In the genomic region with DNA sequence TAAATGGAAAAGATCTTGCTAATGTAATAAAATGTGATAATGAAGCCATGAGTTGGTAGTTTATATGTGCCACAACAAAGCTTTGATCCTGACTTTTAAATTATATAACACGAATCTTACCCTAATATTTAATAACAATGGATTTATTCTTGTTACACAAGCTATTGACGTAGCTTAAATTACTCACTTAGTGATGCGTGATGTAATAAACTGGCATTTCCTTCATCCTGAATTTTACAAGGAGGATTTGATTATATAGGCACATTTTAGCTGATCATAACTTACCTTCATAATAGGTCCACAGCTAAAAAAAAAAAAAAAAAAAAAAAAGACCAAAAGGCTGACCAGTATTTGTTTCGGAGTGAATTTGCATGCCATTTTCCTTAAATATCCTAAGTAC, we compare ENCODE assay signal across 17 cellular contexts.
DNase-seq lines count a peak whose midpoint lies in the region; ATAC-seq and TF ChIP-seq lines count a peak whose summit lies in the region.
"Had no signal": no experiment of that assay in that cellular context is flagged by ENCODE, and none has a peak within 500 bp of the region (broad histone marks: within the 10 kb centered on the region; RNA-seq: fewer than 3 reads in every experiment).

No MANE protein-coding gene starts in this region.

- H3K4me3 ChIP-seq in mammary epithelial cell (replicated peaks in 1 of 3; ENCODE audit: insufficient read depth in 1 of 3, low read depth in 2 of 3, low read length in 3 of 3) (no peak overlapping the region), breast epithelium (no peak overlapping the region), esophagus squamous epithelium (no peak overlapping the region), skin epidermis (no peak overlapping the region)
- H3K4me3 ChIP-seq: MG63 had no signal

- no peaks in the 10 kb centered on the region for H3K36me3 ChIP-seq in mammary epithelial cell (ENCODE audit: insufficient read depth, low read length)
- H3K36me3 ChIP-seq in breast epithelium, result no peaks in the 10 kb centered on the region
- no peaks in the 10 kb centered on the region for H3K36me3 ChIP-seq in esophagus squamous epithelium
- H3K36me3 ChIP-seq: MG63 had no signal

- H3K9ac ChIP-seq in mammary epithelial cell (ENCODE audit: insufficient read depth, low read length), result no peak overlapping the region

- intact Hi-C loops in mammary epithelial cell (cut with micrococcal nuclease) (no loop called here), breast epithelium (cut with DNase I; ENCODE audit: low total_unique reads) (no loop called here), esophagus squamous epithelium (cut with DNase I) (no loop called here)

- CTCF ChIA-PET in mammary epithelial cell (lab: Charles Lee; ENCODE audit: low non-redundant PET), result interaction anchor here (0.6 kb wide), 1 partner anchor 142 kb away, joined by 3 read pairs; no protein-coding TSS in a partner anchor

- no peak overlapping the region for H2AFZ ChIP-seq in mammary epithelial cell (ENCODE audit: low read depth, low read length)

- H3K4me2 ChIP-seq in mammary epithelial cell (ENCODE audit: insufficient read depth, low read depth, low read length), result peak overlapping the region; percentile 23

- H3K4me1 ChIP-seq in mammary epithelial cell (ENCODE audit: insufficient read depth, low read length) (peaks cover 5% of the 10 kb centered on the region), breast epithelium (no peaks in the 10 kb centered on the region), esophagus squamous epithelium (peaks cover 4 to 19% (median 5%) of the 10 kb centered on the region in 3 donors)

- DNase-seq in mammary epithelial cell (peak; percentile 50), breast epithelium (ENCODE audit: low spot score in 2 of 2) (no peak), esophagus squamous epithelium (lab: John Stamatoyannopoulos, UW) (no peak), islet precursor cell (no peak)
- DNase-seq: 8988T, H7, Kasumi-1, MG63, NCI-H1417 treated with DMSO at 0.1 percent for 48 hours, NCI-H187, NCI-H2107, NCI-H226, SIG-M5 had no signal

- H3K27me3 ChIP-seq in mammary epithelial cell (ENCODE audit: insufficient read depth, low read length), result no peaks in the 10 kb centered on the region
- no peaks in the 10 kb centered on the region for H3K27me3 ChIP-seq in breast epithelium
- H3K27me3 ChIP-seq in esophagus squamous epithelium, result no peaks in the 10 kb centered on the region
- H3K27me3 ChIP-seq: MG63 had no signal

- BruUV-seq in mammary epithelial cell (replicated peaks; lab: Mats Ljungman, UMichigan), result no TSS peak

- TF ChIP-seq CTCF in mammary epithelial cell (conservative IDR thresholded peaks at IDR 0.05 in 1 of 2, IDR thresholded peaks at IDR 0.05 in 1 of 2; ENCODE audit: extremely low read depth in 1 of 2, insufficient read depth in 1 of 2, low read depth in 1 of 2, low read length in 2 of 2) (no peak), breast epithelium (IDR thresholded peaks at IDR 0.05) (no peak), esophagus squamous epithelium (IDR thresholded peaks at IDR 0.05) (no peak)

- H3K27ac ChIP-seq in mammary epithelial cell (ENCODE audit: insufficient read depth, low read depth, low read length) (no peak overlapping the region), breast epithelium (no peak overlapping the region), esophagus squamous epithelium (peak overlapping the region; percentile 69 to 89 (median 82)), skin epidermis (peak overlapping the region in 20 of 21 experiments; percentile 37 to 86 (median 66))
- H3K27ac ChIP-seq: RWPE1 had no signal

- H3K79me2 ChIP-seq in mammary epithelial cell (ENCODE audit: insufficient read depth, low read length), result no peaks in the 10 kb centered on the region

- ATAC-seq in HG03442 (IDR thresholded peaks at IDR 0.05; ENCODE audit: unreplicated experiment) (no peak), HG02623 (IDR thresholded peaks at IDR 0.05; ENCODE audit: unreplicated experiment) (no peak)

- H4K20me1 ChIP-seq in mammary epithelial cell (ENCODE audit: insufficient read depth, low read length), result no peaks in the 10 kb centered on the region

- no peaks in the 10 kb centered on the region for H3K9me3 ChIP-seq in mammary epithelial cell (replicated peaks; ENCODE audit: insufficient read depth, low read length)
- no peaks in the 10 kb centered on the region for H3K9me3 ChIP-seq in breast epithelium
- no peaks in the 10 kb centered on the region for H3K9me3 ChIP-seq in esophagus squamous epithelium
- H3K9me3 ChIP-seq: MG63 had no signal

- no peak for TF ChIP-seq POLR2A in breast epithelium (IDR thresholded peaks at IDR 0.05)
- TF ChIP-seq POLR2A in esophagus squamous epithelium (IDR thresholded peaks at IDR 0.05), result no peak

- dilution Hi-C loops in mammary epithelial cell (cut with HindIII; ENCODE audit: low sequenced_read_pairs), result no loop called here

- WGBS in mammary epithelial cell (ENCODE audit: low coverage, missing lambda C conversion rate), result 70% methylated on average over 4 of the region's 4 CpGs
- WGBS in esophagus squamous epithelium, 2 donors, result 60 to 63% methylated on average over 4 of the region's 4 CpGs

- in situ Hi-C loops in mammary epithelial cell (cut with MboI; ENCODE audit: low sequenced_read_pairs in 2 of 2), result no loop called here

Comparison
In these comparisons a context has a peak if more than half of its experiments do, and no peak if none do; other contexts are left out.
1. H3K27ac ChIP-seq: peak in esophagus squamous epithelium (4 of 4) and skin epidermis (20 of 21); none in mammary epithelial cell (single experiment) and breast epithelium (0 of 2).